Comparison of ENCODE assay signal across 8 cellular contexts in genomic region chr11:71787014-71787823, GRCh38. TPM values are rescaled to one million over a fixed set of nuclear protein-coding genes. Genes with fewer than 3 reads are reported as not detected.
DNase-seq lines count a peak whose midpoint lies in the region; ATAC-seq, FAIRE-seq and TF ChIP-seq lines count a peak whose summit lies in the region.

No MANE protein-coding gene starts in this region.

- BruUV-seq in OCI-LY7 (replicated peaks; lab: Mats Ljungman, UMichigan), result no TSS peak

- TF ChIP-seq POLR2A in erythroblast (IDR thresholded peaks at IDR 0.05; ENCODE audit: low read length), result no peak

- peak overlapping the region; percentile 65 to 76 for H3K9ac ChIP-seq in mucosa of rectum (ENCODE audit: low read depth in 1 of 2, low read length in 2 of 2)

- H4K20me1 ChIP-seq in OCI-LY7 (ENCODE audit: insufficient read depth, low read length), result no peaks in the 10 kb centered on the region

- POLR2A ChIA-PET in OCI-LY7 (lab: Charles Lee), result interaction anchor here (0.7 kb wide), 1 partner anchor 297 kb away, joined by 4 read pairs; no protein-coding TSS in a partner anchor

- intact Hi-C loops in OCI-LY7 (cut with micrococcal nuclease; ENCODE audit: unreplicated experiment), result loop anchor here (1.0 to 5.0 kb wide), 2 partner anchors 141 to 435 kb away; partner anchors contain the start of genes INPPL1 and XNDC1N

- no peaks in the 10 kb centered on the region for H3K27me3 ChIP-seq in mucosa of rectum (ENCODE audit: control insufficient read depth in 2 of 2, insufficient read depth in 2 of 2, low read length in 2 of 2)

- ATAC-seq in GM21515 (IDR thresholded peaks at IDR 0.05; ENCODE audit: unreplicated experiment), result peak; percentile 98

- H3K4me3 ChIP-seq in OCI-LY7 (ENCODE audit: low read depth, low read length, poor library complexity, severe bottlenecking) (peak overlapping the region; percentile 85), mucosa of rectum (ENCODE audit: low read length in 2 of 2) (peak overlapping the region; percentile 68 to 72)

- H3K9me3 ChIP-seq in OCI-LY7 (ENCODE audit: low read length) (no peaks in the 10 kb centered on the region), mucosa of rectum (ENCODE audit: control insufficient read depth in 2 of 2, low read length in 2 of 2) (no peaks in the 10 kb centered on the region)

- H3K4me2 ChIP-seq in OCI-LY7 (ENCODE audit: low read length), result peak overlapping the region; percentile 86

- DNase-seq in D721Med (ENCODE audit: insufficient read length, low spot score) (peak; percentile 32), HuH-7 (ENCODE audit: low spot score) (peak; percentile 75), OCI-LY7 (ENCODE audit: low spot score) (peak; percentile 96), activated T-cell treated with anti-CD3 and anti-CD28 coated beads for 4 hours (peak; percentile 97), erythroblast (lab: John Stamatoyannopoulos, UW) (peak; percentile 98 to 99)
- DNase-seq in stimulated activated CD8-positive, alpha-beta memory T cell treated with anti-CD3 and anti-CD28 coated beads, Interleukin-4, amount 100 ng/mL, for 4 hours (ENCODE audit: low read depth in 2 of 2, low spot score in 1 of 2), result peak; percentile 97 to 99

- no peak for FAIRE-seq in D721Med (lab: Jason Lieb, UNC)

- no peaks in the 10 kb centered on the region for H3K9me2 ChIP-seq in OCI-LY7 (ENCODE audit: insufficient read depth, low read length)

- peak overlapping the region; percentile 74 for H2AFZ ChIP-seq in OCI-LY7 (ENCODE audit: low read length)

- H3K4me1 ChIP-seq in OCI-LY7 (ENCODE audit: insufficient read depth, low read length, poor library complexity, severe bottlenecking) (peaks cover 27% of the 10 kb centered on the region), mucosa of rectum (ENCODE audit: control insufficient read depth in 2 of 2, insufficient read depth in 2 of 2, low read length in 2 of 2) (peaks cover 0 to 4% of the 10 kb centered on the region in 2 donors)

- H3K27ac ChIP-seq in OCI-LY7 (ENCODE audit: low read depth, low read length, poor library complexity, severe bottlenecking) (peak overlapping the region; percentile 70), mucosa of rectum (ENCODE audit: low read depth in 2 of 2, low read length in 2 of 2) (peak overlapping the region; percentile 89 to 93)

- H3K79me2 ChIP-seq in OCI-LY7 (ENCODE audit: insufficient read depth, low read depth, low read length), result no peaks in the 10 kb centered on the region

- TF ChIP-seq CTCF in D721Med (IDR thresholded peaks at IDR 0.05; ENCODE audit: insufficient read depth, missing control alignments), result no peak
- no peak for TF ChIP-seq CTCF in OCI-LY7 (conservative IDR thresholded peaks at IDR 0.05; ENCODE audit: low read length)

- H3K36me3 ChIP-seq in OCI-LY7 (ENCODE audit: insufficient read depth, low read length) (no peaks in the 10 kb centered on the region), mucosa of rectum (ENCODE audit: control insufficient read depth in 2 of 2, insufficient read depth in 2 of 2, low read length in 2 of 2) (no peaks in the 10 kb centered on the region)

- CTCF ChIA-PET in OCI-LY7 (lab: Charles Lee; ENCODE audit: unreplicated experiment), result no interaction called here

RNA-seq across cellular contexts. Expression of gene DEFB108B, which starts 45.8 kb away (rescaled TPM):
- not detected in 2 replicates for total RNA-seq in OCI-LY7 (2014; rRNA removed; shearing (Covaris generic))
- not detected in 2 replicates for total RNA-seq in OCI-LY7 (2022)

Comparison
In these comparisons a context has a peak if more than half of its experiments do, and no peak if none do; other contexts are left out.
1. Peak in every context shown above with its lines: DNase-seq, ATAC-seq, H3K4me3 ChIP-seq and H3K27ac ChIP-seq.
2. DNase-seq: peak in every context shown above with its lines; median percentile 98 in erythroblast; 98 in stimulated activated CD8-positive, alpha-beta memory T cell treated with anti-CD3 and anti-CD28 coated beads, Interleukin-4, amount 100 ng/mL, for 4 hours; 97 in activated T-cell treated with anti-CD3 and anti-CD28 coated beads for 4 hours; 96 in OCI-LY7; 75 in HuH-7; 32 in D721Med.